24 cellular contexts compared by ENCODE assay signal in genomic region chr17:3937359-3937758, GRCh38. TPM values are rescaled to one million over a fixed set of nuclear protein-coding genes. Genes with fewer than 3 reads are reported as not detected.
"Had no signal": no experiment of that assay in that cellular context is flagged by ENCODE, and none has a peak within 500 bp of the region (broad histone marks: within the 10 kb centered on the region; RNA-seq: fewer than 3 reads in every experiment).

No MANE protein-coding gene starts in this region.

- H3K4me1 ChIP-seq: foreskin keratinocyte, prostate gland, thyroid gland, upper lobe of right lung had no signal

- H3K9me3 Mint-ChIP-seq: activated CD4-positive, alpha-beta memory T cell treated with anti-CD3 and anti-CD28 coated beads, Interleukin-2, amount 10 ng/mL, durations not matched to agents 7 days and 5 days; naive thymus-derived CD8-positive, alpha-beta T cell; WTC11 had no signal

- H3K27me3 ChIP-seq: brain microvascular endothelial cell, foreskin keratinocyte, neutrophil, ovary, spleen, thyroid gland, upper lobe of right lung had no signal

- H3K4me3 Mint-ChIP-seq: activated CD4-positive, alpha-beta memory T cell treated with anti-CD3 and anti-CD28 coated beads, Interleukin-2, amount 10 ng/mL, durations not matched to agents 7 days and 5 days; naive thymus-derived CD8-positive, alpha-beta T cell; WTC11 had no signal

- H3K9me3 ChIP-seq: neutrophil, ovary, prostate gland, SK-N-SH, spleen, thyroid gland, upper lobe of right lung had no signal

- H3K4me1 Mint-ChIP-seq: WTC11 had no signal

- H3K4me3 ChIP-seq: lung, ovary, prostate gland, spleen, thyroid gland, upper lobe of right lung had no signal

- ATAC-seq: foreskin keratinocyte; left lobe of liver; naive thymus-derived CD8-positive, alpha-beta T cell; stimulated activated naive CD8-positive, alpha-beta T cell treated with anti-CD3 and anti-CD28 coated beads, Interleukin-15, Interleukin-2, amounts not matched to agents 100 U/mL and 50 U/mL, for 24 hours; upper lobe of right lung; WTC11 had no signal

- H3K27me3 Mint-ChIP-seq: activated CD4-positive, alpha-beta memory T cell treated with anti-CD3 and anti-CD28 coated beads, Interleukin-2, amount 10 ng/mL, durations not matched to agents 7 days and 5 days; naive thymus-derived CD8-positive, alpha-beta T cell had no signal

- DNase-seq: activated CD4-positive, alpha-beta memory T cell treated with anti-CD3 and anti-CD28 coated beads, Interleukin-2, amount 10 ng/mL, durations not matched to agents 7 days and 5 days; activated CD4-positive, alpha-beta T cell treated with anti-CD3 and anti-CD28 coated beads for 48 hours; anterior cingulate cortex; brain microvascular endothelial cell; caudate nucleus; dermis blood vessel endothelial cell; effector CD8-positive, alpha-beta T cell; foreskin keratinocyte; naive thymus-derived CD8-positive, alpha-beta T cell; ovary; SK-N-SH; spleen; stimulated activated CD4-positive, alpha-beta T cell treated with anti-CD3 and anti-CD28 coated beads, Interleukin-4, amount 100 ng/mL, for 1 hour; stimulated activated naive CD8-positive, alpha-beta T cell treated with anti-CD3 and anti-CD28 coated beads, Interleukin-15, Interleukin-2, amounts not matched to agents 100 U/mL and 50 U/mL, for 24 hours; T1000; thyroid gland; upper lobe of right lung had no signal

- H3K9ac ChIP-seq: SK-N-SH had no signal

- H3K27ac Mint-ChIP-seq: activated CD4-positive, alpha-beta memory T cell treated with anti-CD3 and anti-CD28 coated beads, Interleukin-2, amount 10 ng/mL, durations not matched to agents 7 days and 5 days had no signal

- H3K36me3 ChIP-seq: brain microvascular endothelial cell, ovary, prostate gland, thyroid gland had no signal

- H3K4me2 ChIP-seq: SK-N-SH had no signal

- H3K27ac ChIP-seq: brain microvascular endothelial cell, foreskin keratinocyte, neutrophil, ovary, prostate gland, spleen, thyroid gland, upper lobe of right lung had no signal

RNA-seq across cellular contexts. Expression of gene P2RX1, which starts 21.1 kb away (rescaled TPM):
- total RNA-seq: dermis blood vessel endothelial cell, foreskin keratinocyte, glomerular endothelial cell, kidney epithelial cell had no signal
- polyA plus RNA-seq: foreskin keratinocyte; naive thymus-derived CD8-positive, alpha-beta T cell; SK-N-SH had no signal

RNA-seq across cellular contexts. Expression of gene ATP2A3, which starts 26.9 kb away (rescaled TPM):
- total RNA-seq: dermis blood vessel endothelial cell had no signal
